In genomic region chr7:69837387-69838068, GRCh38 we compare ENCODE assay signal across 15 cellular contexts.
DNase-seq lines count a peak whose midpoint lies in the region; ATAC-seq and TF ChIP-seq lines count a peak whose summit lies in the region.
"Had no signal": no experiment of that assay in that cellular context is flagged by ENCODE, and none has a peak within 500 bp of the region (broad histone marks: within the 10 kb centered on the region; RNA-seq: fewer than 3 reads in every experiment).

No MANE protein-coding gene starts in this region.

- H3K27ac Mint-ChIP-seq in GM23338 (peak overlapping the region; percentile 41; the same call in 1 of the 2 replicates), neural progenitor cell (no peak overlapping the region)
- H3K27ac Mint-ChIP-seq: activated naive CD4-positive, alpha-beta T cell treated with anti-CD3 and anti-CD28 coated beads, Interleukin-2, amount 50 U/mL, for 24 hours had no signal

- H3K27ac ChIP-seq in GM23338 (ENCODE audit: low read depth) (peak overlapping the region; percentile 23; the same call in 1 of the 2 replicates), neural progenitor cell (no peak overlapping the region), lower lobe of right lung (no peak overlapping the region)
- H3K27ac ChIP-seq: coronary artery, pancreas, Peyer's patch had no signal

- H3K79me2 ChIP-seq in GM23338 (replicated peaks; ENCODE audit: insufficient read depth) (no peaks in the 10 kb centered on the region), neural progenitor cell (ENCODE audit: low read depth) (no peaks in the 10 kb centered on the region)

- H3K27me3 Mint-ChIP-seq in GM23338 (ENCODE audit: insufficient read depth, low read depth, poor library complexity) (peaks cover 3% of the 10 kb centered on the region), neural progenitor cell (ENCODE audit: insufficient read depth, low read depth) (no peaks in the 10 kb centered on the region)

- no peak overlapping the region for H3K4me3 ChIP-seq in GM23338
- no peak overlapping the region for H3K4me3 ChIP-seq in astrocyte of the cerebellum (ENCODE audit: low read depth, low read length)
- no peak overlapping the region for H3K4me3 ChIP-seq in neural progenitor cell
- H3K4me3 ChIP-seq in lower lobe of right lung: no peak overlapping the region
- H3K4me3 ChIP-seq: coronary artery, GM12878, pancreas, Peyer's patch had no signal

- peak; percentile 79 for ATAC-seq in GM23338
- ATAC-seq in lower lobe of right lung: no peak
- ATAC-seq: GM12878, pancreas had no signal

- H3K27me3 ChIP-seq in GM23338 (ENCODE audit: insufficient read depth) (no peaks in the 10 kb centered on the region), neural progenitor cell (no peaks in the 10 kb centered on the region), lower lobe of right lung (ENCODE audit: low read depth) (no peaks in the 10 kb centered on the region)
- H3K27me3 ChIP-seq: pancreas, Peyer's patch had no signal

- no peak overlapping the region for H3K9ac ChIP-seq in neural progenitor cell

- H2AFZ ChIP-seq in GM23338 (no peak overlapping the region), neural progenitor cell (replicated peaks) (no peak overlapping the region)

- peak overlapping the region; percentile 48 for H3K4me2 ChIP-seq in GM23338
- H3K4me2 ChIP-seq in neural progenitor cell: peak overlapping the region; percentile 14

- DNase-seq in GM23338 (ENCODE audit: low spot score) (peak; percentile 60), NCI-H2107 (lab: John Stamatoyannopoulos, UW) (peak; percentile 77), astrocyte of the cerebellum (ENCODE audit: low read depth) (peak; percentile 77), neural progenitor cell (ENCODE audit: low spot score) (peak; percentile 54), NCI-H1694 (lab: John Stamatoyannopoulos, UW) (no peak), lower lobe of right lung (no peak), KBM-7 (no peak)
- no peak for DNase-seq in activated T-cell treated with anti-CD3 and anti-CD28 coated beads, Interleukin-2, amount 50 U/mL, for 1 hour
- DNase-seq: pancreas; Peyer's patch; stimulated activated naive CD4-positive, alpha-beta T cell; T1000 had no signal

- H3K9me3 Mint-ChIP-seq in GM23338 (no peaks in the 10 kb centered on the region), neural progenitor cell (no peaks in the 10 kb centered on the region)
- H3K9me3 Mint-ChIP-seq: activated naive CD4-positive, alpha-beta T cell treated with anti-CD3 and anti-CD28 coated beads, Interleukin-2, amount 50 U/mL, for 24 hours had no signal

- H3K4me1 ChIP-seq in GM23338 (ENCODE audit: insufficient read depth) (peaks cover 65% of the 10 kb centered on the region), neural progenitor cell (peaks cover 21% of the 10 kb centered on the region), lower lobe of right lung (no peaks in the 10 kb centered on the region)
- H3K4me1 ChIP-seq: pancreas, Peyer's patch had no signal

- peaks cover 68% of the 10 kb centered on the region for H3K4me1 Mint-ChIP-seq in GM23338
- peaks cover 65% of the 10 kb centered on the region for H3K4me1 Mint-ChIP-seq in neural progenitor cell
- H3K4me1 Mint-ChIP-seq: activated naive CD4-positive, alpha-beta T cell treated with anti-CD3 and anti-CD28 coated beads, Interleukin-2, amount 50 U/mL, for 24 hours had no signal

- TF ChIP-seq CTCF in GM23338 (conservative IDR thresholded peaks at IDR 0.05; ENCODE audit: low read depth in 2 of 2) (no peak), astrocyte of the cerebellum (IDR thresholded peaks at IDR 0.05; ENCODE audit: low read depth, low read length, missing control alignments) (no peak), neural progenitor cell (IDR thresholded peaks at IDR 0.05) (no peak), lower lobe of right lung (IDR thresholded peaks at IDR 0.05) (no peak)

- H3K9me3 ChIP-seq in neural progenitor cell (ENCODE audit: low read depth) (no peaks in the 10 kb centered on the region), lower lobe of right lung (no peaks in the 10 kb centered on the region)
- H3K9me3 ChIP-seq: pancreas, Peyer's patch had no signal

- H3K36me3 Mint-ChIP-seq in GM23338 (ENCODE audit: low read depth) (no peaks in the 10 kb centered on the region), neural progenitor cell (no peaks in the 10 kb centered on the region)
- H3K36me3 Mint-ChIP-seq: activated naive CD4-positive, alpha-beta T cell treated with anti-CD3 and anti-CD28 coated beads, Interleukin-2, amount 50 U/mL, for 24 hours had no signal

- in situ Hi-C loops in astrocyte of the cerebellum (cut with HindIII; ENCODE audit: low sequenced_read_pairs) (no loop called here), KBM-7 (cut with MboI; ENCODE audit: low pct_unique_long_range_greater_than_20kb, low sequenced_read_pairs) (no loop called here)

- H3F3A ChIP-seq in GM23338 (replicated peaks; ENCODE audit: low read depth) (no peaks in the 10 kb centered on the region), neural progenitor cell (ENCODE audit: low read depth) (no peaks in the 10 kb centered on the region)

- H3K4me3 Mint-ChIP-seq in GM23338 (no peak overlapping the region), neural progenitor cell (peak overlapping the region; percentile 24)
- H3K4me3 Mint-ChIP-seq: activated naive CD4-positive, alpha-beta T cell treated with anti-CD3 and anti-CD28 coated beads, Interleukin-2, amount 50 U/mL, for 24 hours had no signal

- intact Hi-C loops in lower lobe of right lung (cut with DNase I): no loop called here

- H3K9me2 ChIP-seq in GM23338 (ENCODE audit: insufficient read depth): no peaks in the 10 kb centered on the region; the same call in 1 of the 2 replicates

- H3K36me3 ChIP-seq in GM23338 (ENCODE audit: insufficient read depth) (no peaks in the 10 kb centered on the region), neural progenitor cell (no peaks in the 10 kb centered on the region), lower lobe of right lung (no peaks in the 10 kb centered on the region)
- H3K36me3 ChIP-seq: pancreas, Peyer's patch had no signal

- H4K20me1 ChIP-seq in GM23338 (replicated peaks; ENCODE audit: insufficient read depth) (no peaks in the 10 kb centered on the region), neural progenitor cell (ENCODE audit: low read depth) (peaks cover 27% of the 10 kb centered on the region)

TF ChIP-seq in GM23338, 12 proteins besides CTCF, POLR2A, EP300 and RAD21:
- no peak for TF ChIP-seq POLR2AphosphoS5 (IDR thresholded peaks at IDR 0.05; ENCODE audit: low read depth)
- TF ChIP-seq ZNF462 (CRISPR knock-in tag; IDR thresholded peaks at IDR 0.05): peak; percentile 41; the same call in 1 of the 2 replicates
- peak; percentile 50; the same call in 1 of the 2 replicates for TF ChIP-seq CREB1 (CRISPR knock-in tag; IDR thresholded peaks at IDR 0.05; ENCODE audit: low read depth)
- no peak for TF ChIP-seq EZH2 (IDR thresholded peaks at IDR 0.05; ENCODE audit: low read depth, unreplicated experiment)

Comparison
In these comparisons a context has a peak if more than half of its experiments do, and no peak if none do; other contexts are left out.
1. DNase-seq: peak in GM23338 (single experiment), NCI-H2107 (single experiment), astrocyte of the cerebellum (single experiment) and neural progenitor cell (single experiment); none in NCI-H1694 (single experiment), lower lobe of right lung (single experiment), KBM-7 (single experiment) and activated T-cell treated with anti-CD3 and anti-CD28 coated beads, Interleukin-2, amount 50 U/mL, for 1 hour (single experiment).